In the genomic region with DNA sequence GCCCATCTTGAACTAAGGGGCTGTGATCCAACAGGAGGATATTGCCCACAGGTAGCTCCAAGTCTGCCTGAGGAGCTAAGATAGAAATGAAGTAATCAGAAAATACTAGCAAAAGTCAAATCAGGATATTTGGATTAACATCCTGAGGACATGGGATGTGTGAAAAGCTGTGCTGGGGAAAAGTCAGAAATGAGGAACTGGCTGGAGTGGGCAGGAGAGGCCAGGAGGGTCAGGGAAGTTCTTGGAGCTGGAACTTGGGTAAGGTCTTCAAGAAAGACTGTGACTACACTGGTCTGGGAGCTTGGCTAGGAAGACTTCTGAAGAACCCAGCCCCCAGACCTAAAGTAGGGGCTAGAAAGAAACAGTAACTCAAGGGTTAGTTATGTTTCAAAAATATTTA, we compare ENCODE assay signal across 1 cellular context.
TF ChIP-seq lines count a peak whose summit lies in the region.

No MANE protein-coding gene starts in this region.

TF ChIP-seq in K562, 482 proteins besides CTCF, POLR2A, EP300 and RAD21 (continued from another document):
- TF ChIP-seq ZBTB40 (IDR thresholded peaks at IDR 0.05) (no peak), ZBTB40 (CRISPR knock-in tag; IDR thresholded peaks at IDR 0.05) (no peak), PHB (CRISPR knock-in tag; IDR thresholded peaks at IDR 0.05) (no peak)
- TF ChIP-seq, protein P1, sequence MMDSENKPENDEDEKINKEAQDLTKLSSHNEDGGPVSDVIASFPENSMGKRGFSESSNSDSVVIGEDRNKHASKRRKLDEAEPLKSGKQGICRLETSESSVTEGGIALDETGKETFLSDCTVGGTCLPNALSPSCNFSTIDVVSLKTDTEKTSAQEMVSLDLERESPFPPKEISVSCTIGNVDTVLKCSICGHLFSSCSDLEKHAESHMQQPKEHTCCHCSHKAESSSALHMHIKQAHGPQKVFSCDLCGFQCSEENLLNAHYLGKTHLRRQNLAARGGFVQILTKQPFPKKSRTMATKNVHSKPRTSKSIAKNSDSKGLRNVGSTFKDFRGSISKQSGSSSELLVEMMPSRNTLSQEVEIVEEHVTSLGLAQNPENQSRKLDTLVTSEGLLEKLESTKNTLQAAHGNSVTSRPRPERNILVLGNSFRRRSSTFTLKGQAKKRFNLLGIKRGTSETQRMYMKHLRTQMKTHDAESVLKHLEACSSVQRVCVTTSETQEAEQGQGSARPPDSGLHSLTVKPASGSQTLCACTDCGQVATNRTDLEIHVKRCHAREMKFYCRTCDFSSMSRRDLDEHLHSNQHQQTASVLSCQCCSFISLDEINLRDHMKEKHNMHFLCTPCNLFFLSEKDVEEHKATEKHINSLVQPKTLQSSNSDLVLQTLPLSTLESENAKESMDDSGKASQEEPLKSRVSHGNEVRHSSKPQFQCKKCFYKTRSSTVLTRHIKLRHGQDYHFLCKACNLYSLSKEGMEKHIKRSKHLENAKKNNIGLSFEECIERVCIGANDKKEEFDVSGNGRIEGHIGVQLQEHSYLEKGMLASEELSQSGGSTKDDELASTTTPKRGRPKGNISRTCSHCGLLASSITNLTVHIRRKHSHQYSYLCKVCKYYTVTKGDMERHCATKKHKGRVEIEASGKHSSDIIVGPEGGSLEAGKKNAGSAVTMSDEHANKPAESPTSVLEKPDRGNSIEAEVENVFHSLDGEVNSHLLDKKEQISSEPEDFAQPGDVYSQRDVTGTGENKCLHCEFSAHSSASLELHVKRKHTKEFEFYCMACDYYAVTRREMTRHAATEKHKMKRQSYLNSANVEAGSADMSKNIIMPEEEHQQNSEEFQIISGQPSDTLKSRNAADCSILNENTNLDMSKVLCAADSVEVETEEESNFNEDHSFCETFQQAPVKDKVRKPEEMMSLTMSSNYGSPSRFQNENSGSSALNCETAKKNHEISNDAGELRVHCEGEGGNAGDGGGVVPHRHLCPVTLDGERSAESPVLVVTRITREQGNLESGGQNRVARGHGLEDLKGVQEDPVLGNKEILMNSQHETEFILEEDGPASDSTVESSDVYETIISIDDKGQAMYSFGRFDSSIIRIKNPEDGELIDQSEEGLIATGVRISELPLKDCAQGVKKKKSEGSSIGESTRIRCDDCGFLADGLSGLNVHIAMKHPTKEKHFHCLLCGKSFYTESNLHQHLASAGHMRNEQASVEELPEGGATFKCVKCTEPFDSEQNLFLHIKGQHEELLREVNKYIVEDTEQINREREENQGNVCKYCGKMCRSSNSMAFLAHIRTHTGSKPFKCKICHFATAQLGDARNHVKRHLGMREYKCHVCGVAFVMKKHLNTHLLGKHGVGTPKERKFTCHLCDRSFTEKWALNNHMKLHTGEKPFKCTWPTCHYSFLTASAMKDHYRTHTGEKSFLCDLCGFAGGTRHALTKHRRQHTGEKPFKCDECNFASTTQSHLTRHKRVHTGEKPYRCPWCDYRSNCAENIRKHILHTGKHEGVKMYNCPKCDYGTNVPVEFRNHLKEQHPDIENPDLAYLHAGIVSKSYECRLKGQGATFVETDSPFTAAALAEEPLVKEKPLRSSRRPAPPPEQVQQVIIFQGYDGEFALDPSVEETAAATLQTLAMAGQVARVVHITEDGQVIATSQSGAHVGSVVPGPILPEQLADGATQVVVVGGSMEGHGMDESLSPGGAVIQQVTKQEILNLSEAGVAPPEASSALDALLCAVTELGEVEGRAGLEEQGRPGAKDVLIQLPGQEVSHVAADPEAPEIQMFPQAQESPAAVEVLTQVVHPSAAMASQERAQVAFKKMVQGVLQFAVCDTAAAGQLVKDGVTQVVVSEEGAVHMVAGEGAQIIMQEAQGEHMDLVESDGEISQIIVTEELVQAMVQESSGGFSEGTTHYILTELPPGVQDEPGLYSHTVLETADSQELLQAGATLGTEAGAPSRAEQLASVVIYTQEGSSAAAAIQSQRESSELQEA (IDR thresholded peaks at IDR 0.05; ENCODE audit: low read depth): no peak
